Comparison of ENCODE assay signal across 8 cellular contexts in the genomic region with DNA sequence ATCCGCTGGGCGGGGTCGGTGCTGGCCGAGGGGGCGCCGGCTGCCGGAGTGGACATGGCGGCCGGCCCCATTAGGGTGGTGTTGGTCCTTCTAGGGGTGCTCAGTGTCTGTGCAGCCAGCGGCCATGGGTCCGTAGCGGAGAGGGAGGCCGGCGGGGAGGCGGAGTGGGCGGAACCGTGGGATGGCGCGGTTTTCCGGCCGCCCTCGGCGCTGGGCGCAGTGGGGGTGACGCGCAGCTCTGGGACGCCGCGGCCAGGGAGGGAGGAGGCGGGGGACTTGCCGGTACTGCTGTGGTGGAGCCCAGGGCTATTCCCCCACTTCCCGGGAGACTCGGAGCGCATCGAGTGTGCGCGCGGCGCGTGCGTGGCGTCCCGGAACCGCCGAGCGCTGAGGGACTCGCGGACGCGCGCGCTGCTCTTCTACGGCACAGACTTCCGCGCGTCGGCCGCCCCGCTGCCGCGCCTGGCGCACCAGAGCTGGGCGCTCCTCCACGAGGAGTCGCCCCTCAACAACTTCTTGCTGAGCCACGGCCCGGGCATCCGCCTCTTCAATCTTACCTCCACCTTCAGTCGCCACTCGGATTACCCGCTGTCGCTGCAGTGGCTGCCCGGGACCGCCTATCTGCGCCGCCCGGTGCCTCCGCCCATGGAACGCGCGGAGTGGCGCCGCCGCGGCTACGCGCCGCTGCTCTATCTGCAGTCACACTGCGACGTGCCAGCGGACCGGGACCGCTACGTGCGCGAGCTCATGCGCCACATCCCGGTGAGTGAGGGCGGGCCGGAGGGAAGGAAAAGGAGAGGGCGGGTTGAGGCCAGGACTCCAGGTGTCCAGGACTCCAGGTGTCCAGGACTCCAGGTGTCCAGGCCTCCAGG. TPM values are rescaled to one million over a fixed set of nuclear protein-coding genes. Genes with fewer than 3 reads are reported as not detected.
DNase-seq lines count a peak whose midpoint lies in the region; ATAC-seq and TF ChIP-seq lines count a peak whose summit lies in the region.

No MANE protein-coding gene starts in this region.

- H3K4ac ChIP-seq in IMR-90 (ENCODE audit: low read depth, low read length), result peak overlapping the region; percentile 94

- H2BK5ac ChIP-seq in IMR-90 (ENCODE audit: low read depth, low read length, poor library complexity, severe bottlenecking), result peak overlapping the region; percentile 94

- peak overlapping the region; percentile 68 to 74 for H4K8ac ChIP-seq in IMR-90 (ENCODE audit: low read depth in 2 of 2, low read length in 2 of 2)

- peak; percentile 61; the same call in 1 of the 2 replicates for TF ChIP-seq POLR2A in IMR-90 (IDR thresholded peaks at IDR 0.05; ENCODE audit: low read depth, low read length)
- TF ChIP-seq POLR2A in heart left ventricle (IDR thresholded peaks at IDR 0.05), result peak; percentile 51 to 93
- peak; percentile 19 to 89 (median 78) for TF ChIP-seq POLR2A in upper lobe of left lung (IDR thresholded peaks at IDR 0.05)

- H2BK20ac ChIP-seq in IMR-90 (ENCODE audit: low read depth, low read length), result no peak overlapping the region

- 0% methylated on average over 46 of the region's 101 CpGs; no CpG with 5 or more reads in 1 of the 2 experiments for WGBS in IMR-90 (ENCODE audit: extremely low coverage in 2 of 2, insufficient read length in 1 of 2), 2 experiments
- 0% methylated on average over 46 to 101 of the region's 101 CpGs for WGBS in heart left ventricle, 4 donors
- WGBS in upper lobe of left lung, 2 donors, result 0% methylated on average over 27 to 34 of the region's 101 CpGs

- H2BK15ac ChIP-seq in IMR-90 (ENCODE audit: low read depth, low read length), result no peak overlapping the region; the same call in 2 of the 3 replicates

- ATAC-seq in GM21528 (IDR thresholded peaks at IDR 0.05; ENCODE audit: low FRiP score, unreplicated experiment) (peak; percentile 65), IMR-90 (ENCODE audit: low read depth) (peak; percentile 84), heart left ventricle (peak; percentile 61 to 87 (median 85)), upper lobe of left lung (ENCODE audit: low FRiP score in 2 of 2) (peak; percentile 89 to 92)

- H3K9me1 ChIP-seq in IMR-90 (ENCODE audit: insufficient read depth, low read length), result peaks cover 10% of the 10 kb centered on the region; the same call in 1 of the 2 replicates

- dilution Hi-C loops in IMR-90 (cut with HindIII; ENCODE audit: low sequenced_read_pairs, unreplicated experiment), result no loop called here

- H3K4me3 ChIP-seq in IMR-90 (ENCODE audit: insufficient read depth, low read depth, low read length) (peak overlapping the region; percentile 72), adipocyte (ENCODE audit: low read length) (peak overlapping the region; percentile 83), heart left ventricle (peak overlapping the region; percentile 46 to 95 (median 83)), upper lobe of left lung (peak overlapping the region; percentile 45 to 95 (median 81))

- POLR2A ChIA-PET in IMR-90 (lab: Charles Lee; ENCODE audit: unreplicated experiment), result interaction anchor here (0.6 to 0.9 kb wide), 3 partner anchors 14 to 1166 kb away, joined by 3 to 4 read pairs (median 4); no protein-coding TSS in a partner anchor

- peak overlapping the region; percentile 99 for H2AFZ ChIP-seq in IMR-90 (replicated peaks; ENCODE audit: low read length, poor library complexity)

- in situ Hi-C loops in IMR-90 (cut with MboI; ENCODE audit: low sequenced_read_pairs), result no loop called here

- peak overlapping the region; percentile 84 for H4K5ac ChIP-seq in IMR-90 (ENCODE audit: low read depth, low read length)

- peak overlapping the region; percentile 91 for H3K27ac ChIP-seq in IMR-90 (ENCODE audit: insufficient read depth, low read length)
- H3K27ac ChIP-seq in heart left ventricle, result peak overlapping the region; percentile 93 to 100 (median 98)
- H3K27ac ChIP-seq in upper lobe of left lung, result peak overlapping the region; percentile 96 to 99 (median 98)

- H3K9ac ChIP-seq in IMR-90 (ENCODE audit: low read depth, low read length) (peak overlapping the region; percentile 96), adipocyte (ENCODE audit: low read length) (peak overlapping the region; percentile 91)

- H3K27me3 ChIP-seq in IMR-90 (ENCODE audit: control insufficient read depth, insufficient read depth, low read length) (no peaks in the 10 kb centered on the region), adipocyte (replicated peaks; ENCODE audit: control insufficient read depth, insufficient read depth, low read length) (no peaks in the 10 kb centered on the region), heart left ventricle (no peaks in the 10 kb centered on the region), upper lobe of left lung (no peaks in the 10 kb centered on the region)

- no TSS peak for BruUV-seq in IMR-90 (replicated peaks; lab: Mats Ljungman, UMichigan)

- peaks cover 0 to 58% of the 10 kb centered on the region in 2 experiments; a peak in 2 of 4 replicates for H3K79me1 ChIP-seq in IMR-90 (ENCODE audit: low read depth in 1 of 2, low read length in 2 of 2)

- no peak; the same call in 1 of the 2 replicates for TF ChIP-seq RAD21 in IMR-90 (IDR thresholded peaks at IDR 0.05; ENCODE audit: low read length)

- no peak for TF ChIP-seq EP300 in upper lobe of left lung (IDR thresholded peaks at IDR 0.05)

- H3K4me1 ChIP-seq in IMR-90 (ENCODE audit: control insufficient read depth, insufficient read depth, low read length), result peaks cover 7% of the 10 kb centered on the region
- H3K4me1 ChIP-seq in adipocyte (ENCODE audit: control insufficient read depth, insufficient read depth, low read length), result peaks cover 39% of the 10 kb centered on the region
- peaks cover 7 to 52% (median 31%) of the 10 kb centered on the region in 12 donors for H3K4me1 ChIP-seq in heart left ventricle
- peaks cover 28 to 34% (median 31%) of the 10 kb centered on the region in 4 donors for H3K4me1 ChIP-seq in upper lobe of left lung

- peak overlapping the region; percentile 76 for H3K56ac ChIP-seq in IMR-90 (ENCODE audit: extremely low read depth, insufficient read depth, low read length)

- H3K4me2 ChIP-seq in IMR-90 (ENCODE audit: low read depth, low read length), result peak overlapping the region; percentile 93

- intact Hi-C loops in IMR-90 (cut with micrococcal nuclease), result loop anchor here (1.0 kb wide), 1 partner anchor 28 kb away; the partner anchor contains the start of gene SEC24C
- intact Hi-C loops in heart left ventricle (cut with DNase I), result loop anchor here in 3 of 10 donors (1.0 to 10.0 kb wide), 3 partner anchors 39 to 1052 kb away; partner anchors contain the start of genes KAT6B (in 1 of the 3) and NDST2 (in 1 of the 3)
- intact Hi-C loops in posterior cingulate gyrus (cut with DNase I), result no loop called here

- H3K36me3 ChIP-seq in IMR-90 (ENCODE audit: control insufficient read depth, insufficient read depth, low read length) (peaks cover 50% of the 10 kb centered on the region), adipocyte (ENCODE audit: control insufficient read depth, insufficient read depth, low read length, severe bottlenecking) (peaks cover 45% of the 10 kb centered on the region), heart left ventricle (peaks cover 0 to 81% (median 69%) of the 10 kb centered on the region in 9 donors), upper lobe of left lung (peaks cover 28 to 70% (median 41%) of the 10 kb centered on the region in 4 donors)

- 0 out of 2 replicates have a peak, but pooled peaks have one; percentile 9 for TF ChIP-seq CTCF in IMR-90 (conservative IDR thresholded peaks at IDR 0.05; ENCODE audit: low read depth, low read length)
- TF ChIP-seq CTCF in heart left ventricle (IDR thresholded peaks at IDR 0.05), result peak in 5 of 12 donors; percentile 16 to 43 (median 31)
- TF ChIP-seq CTCF in upper lobe of left lung (IDR thresholded peaks at IDR 0.05), result peak in 4 of 6 experiments; percentile 2 to 42 (median 24)

- H4K91ac ChIP-seq in IMR-90 (ENCODE audit: insufficient read depth, low read depth, low read length), result peak overlapping the region; percentile 71

- CTCF ChIA-PET in IMR-90 (lab: Yijun Ruan, JAX), result no interaction called here

- peak overlapping the region; percentile 99 for H2AK9ac ChIP-seq in IMR-90 (replicated peaks; ENCODE audit: low read depth, low read length, poor library complexity)

- H2BK120ac ChIP-seq in IMR-90 (ENCODE audit: low read depth, low read length), result peak overlapping the region; percentile 30; the same call in 1 of the 2 replicates

- H2AK5ac ChIP-seq in IMR-90 (ENCODE audit: low read depth, low read length), result peak overlapping the region; percentile 91

- H3K9me3 ChIP-seq in IMR-90 (ENCODE audit: control insufficient read depth, insufficient read depth, low read length) (no peaks in the 10 kb centered on the region), adipocyte (ENCODE audit: control insufficient read depth, low read length) (no peaks in the 10 kb centered on the region), heart left ventricle (no peaks in the 10 kb centered on the region), upper lobe of left lung (no peaks in the 10 kb centered on the region)

- peak overlapping the region; percentile 96 for H3K14ac ChIP-seq in IMR-90 (replicated peaks; ENCODE audit: low read depth, low read length)

- H3K18ac ChIP-seq in IMR-90 (ENCODE audit: low read depth, low read length), result peak overlapping the region; percentile 73

- H4K20me1 ChIP-seq in IMR-90 (ENCODE audit: insufficient read depth, low read length), result peaks cover 25% of the 10 kb centered on the region

- H3K23ac ChIP-seq in IMR-90 (ENCODE audit: low read depth, low read length), result peak overlapping the region; percentile 94

- DNase-seq in ELF-1 (ENCODE audit: low read depth, low spot score) (peak; percentile 75), IMR-90 (peak; percentile 83), SW 1271 (lab: John Stamatoyannopoulos, UW) (peak; percentile 44 to 75), adipocyte (ENCODE audit: low read depth) (peak; percentile 88), heart left ventricle (peak; percentile 82 to 90 (median 87)), posterior cingulate gyrus (peak; percentile 39 to 96 (median 76)), upper lobe of left lung (peak; percentile 86 to 97)

RNA-seq across cellular contexts. Expression of gene CHCHD1, which starts 9.3 kb away (rescaled TPM):
- 11.5 and 13.9 TPM in 2 replicates for total RNA-seq in IMR-90 (2012; rRNA removed)
- 21.0 and 24.9 TPM in 2 replicates for polyA plus RNA-seq in IMR-90 (2012; rRNA removed)
- 25.6 and 36.2 TPM in 2 replicates for polyA plus RNA-seq in IMR-90 (2012; cell fraction: cytosol; rRNA removed)
- 5.7 and 15.2 TPM in 2 replicates for polyA plus RNA-seq in IMR-90 (2012; cell fraction: nucleus; rRNA removed; ENCODE audit: low replicate concordance)
- total RNA-seq in heart left ventricle, result 10 to 100 TPM; 17.3 to 39.8 (median 22.7) TPM
- polyA plus RNA-seq in heart left ventricle, result 10 to 100 TPM; 76.0 to 77.9 TPM
- 10 to 100 TPM; 16.8 to 34.9 (median 19.4) TPM for total RNA-seq in upper lobe of left lung

RNA-seq across cellular contexts. Expression of gene ZSWIM8, which starts 12.9 kb away (rescaled TPM):
- total RNA-seq in IMR-90 (2012; rRNA removed) (16.8 and 16.9 TPM in 2 replicates), heart left ventricle (10 to 100 TPM; 37.6 to 69.7 (median 58.0) TPM), upper lobe of left lung (100 to 1,000 TPM in 4 of 6 donors, 10 to 100 TPM in 2; 54.9 to 202 (median 109) TPM)
- polyA plus RNA-seq in IMR-90 (2012; rRNA removed) (103 and 119 TPM in 2 replicates), heart left ventricle (10 to 100 TPM; 47.8 to 64.6 TPM)
- 27.6 and 89.3 TPM in 2 replicates for polyA plus RNA-seq in IMR-90 (2012; cell fraction: cytosol; rRNA removed)
- polyA plus RNA-seq in IMR-90 (2012; cell fraction: nucleus; rRNA removed; ENCODE audit: low replicate concordance), result 319 and 862 TPM in 2 replicates

RNA-seq across cellular contexts. Expression of gene SEC24C, which starts 28.3 kb away (rescaled TPM):
- total RNA-seq in IMR-90 (2012; rRNA removed) (66.4 and 74.2 TPM in 2 replicates), heart left ventricle (10 to 100 TPM; 42.8 to 65.5 (median 49.5) TPM), upper lobe of left lung (10 to 100 TPM; 55.1 to 84.0 (median 65.0) TPM)
- polyA plus RNA-seq in IMR-90 (2012; rRNA removed) (84.2 and 88.9 TPM in 2 replicates), heart left ventricle (10 to 100 TPM; 26.4 to 59.6 TPM)
- polyA plus RNA-seq in IMR-90 (2012; cell fraction: cytosol; rRNA removed), result 40.7 and 47.2 TPM in 2 replicates
- polyA plus RNA-seq in IMR-90 (2012; cell fraction: nucleus; rRNA removed; ENCODE audit: low replicate concordance), result 163 and 208 TPM in 2 replicates

RNA-seq across cellular contexts. Expression of gene NDST2, which starts 38.9 kb away (rescaled TPM):
- 5.6 TPM in 2 replicates for total RNA-seq in IMR-90 (2012; rRNA removed)
- polyA plus RNA-seq in IMR-90 (2012; rRNA removed), result 14.6 and 16.5 TPM in 2 replicates
- 10.2 and 12.8 TPM in 2 replicates for polyA plus RNA-seq in IMR-90 (2012; cell fraction: cytosol; rRNA removed)
- polyA plus RNA-seq in IMR-90 (2012; cell fraction: nucleus; rRNA removed; ENCODE audit: low replicate concordance), result 61.0 and 69.6 TPM in 2 replicates
- total RNA-seq in heart left ventricle, result 10 to 100 TPM in 6 of 9 donors, 1 to 10 TPM in 3; 5.8 to 32.3 (median 12.3) TPM
- polyA plus RNA-seq in heart left ventricle, result 1 to 10 TPM; 8.3 to 9.4 TPM
- total RNA-seq in upper lobe of left lung, result 10 to 100 TPM; 26.4 to 92.2 (median 38.3) TPM

Comparison
In these comparisons a context has a peak if more than half of its experiments do, and no peak if none do; other contexts are left out.
1. Peak in every context shown above with its lines: DNase-seq, ATAC-seq, H3K4me3 ChIP-seq and H3K27ac ChIP-seq.